1 cellular context compared by ENCODE assay signal in genomic region chr17:9878791-9879525, GRCh38.
TF ChIP-seq lines count a peak whose summit lies in the region.

No MANE protein-coding gene starts in this region.

TF ChIP-seq in IMR-90, 13 proteins besides CTCF, POLR2A, EP300 and RAD21:
- TF ChIP-seq BHLHE40 (IDR thresholded peaks at IDR 0.05; ENCODE audit: low read depth, low read length) (no peak), RFX5 (IDR thresholded peaks at IDR 0.05; ENCODE audit: low read depth, low read length) (no peak), CEBPB (IDR thresholded peaks at IDR 0.05; ENCODE audit: low read depth, low read length) (no peak), MAFK (IDR thresholded peaks at IDR 0.05; ENCODE audit: low read depth, low read length) (no peak), FOS (IDR thresholded peaks at IDR 0.05; ENCODE audit: low read depth, low read length) (no peak), NFE2L2 (IDR thresholded peaks at IDR 0.05; ENCODE audit: low read depth, low read length) (no peak), USF2 (IDR thresholded peaks at IDR 0.05; ENCODE audit: low read depth, low read length) (no peak), ELK1 (IDR thresholded peaks at IDR 0.05; ENCODE audit: borderline replicate concordance, low read depth, low read length) (no peak), RCOR1 (IDR thresholded peaks at IDR 0.05; ENCODE audit: insufficient replicate concordance, low read length) (no peak), SMC3 (IDR thresholded peaks at IDR 0.05; ENCODE audit: low read depth, low read length) (no peak), MAZ (IDR thresholded peaks at IDR 0.05; ENCODE audit: borderline replicate concordance, low read depth, low read length) (no peak), MXI1 (IDR thresholded peaks at IDR 0.05; ENCODE audit: borderline replicate concordance, low read depth, low read length) (no peak), CHD1 (IDR thresholded peaks at IDR 0.05; ENCODE audit: low read depth, low read length) (no peak)
